Comparison of ENCODE assay signal across 9 cellular contexts in the genomic region with DNA sequence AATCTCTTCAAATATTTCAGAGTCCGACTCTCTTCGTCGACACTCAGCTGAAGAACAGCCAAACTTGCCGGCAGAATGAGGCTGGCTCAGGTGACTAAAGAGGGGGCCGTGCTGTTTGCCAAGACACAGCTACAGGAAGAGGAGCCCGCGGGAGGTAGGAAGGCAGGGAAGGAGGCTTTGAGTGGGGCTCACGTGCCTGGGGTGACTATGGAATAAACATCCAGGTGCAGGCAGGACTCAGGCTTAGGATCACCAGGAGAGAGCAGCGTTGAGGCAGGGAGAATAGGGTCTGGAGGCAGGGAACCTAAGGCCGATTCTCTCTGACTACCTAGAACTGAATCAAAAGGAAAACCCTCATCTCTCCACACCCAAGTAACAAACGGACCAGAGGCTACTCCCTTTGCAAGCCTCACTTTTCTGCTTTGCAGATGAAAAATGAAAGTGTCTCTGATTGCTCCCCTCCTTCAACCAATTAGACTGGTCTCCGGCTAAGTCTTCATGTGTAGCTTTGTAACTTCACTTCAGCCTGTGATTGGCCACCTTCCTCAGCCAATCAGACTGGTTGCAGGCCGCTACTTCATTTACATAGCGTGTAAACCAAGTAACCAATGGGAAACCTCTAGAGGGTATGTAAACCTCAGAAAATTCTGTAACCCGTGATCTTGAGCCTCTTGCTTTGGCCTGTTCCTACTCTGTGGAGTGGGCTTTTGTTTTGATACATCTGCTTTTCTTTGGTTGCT. TPM values are rescaled to one million over a fixed set of nuclear protein-coding genes. Genes with fewer than 3 reads are reported as not detected.
DNase-seq lines count a peak whose midpoint lies in the region; ATAC-seq and TF ChIP-seq lines count a peak whose summit lies in the region.
"Had no signal": no experiment of that assay in that cellular context is flagged by ENCODE, and none has a peak within 500 bp of the region (broad histone marks: within the 10 kb centered on the region; RNA-seq: fewer than 3 reads in every experiment).

No MANE protein-coding gene starts in this region.

- DNase-seq in AG10803 (ENCODE audit: low read depth), result peak; percentile 60
- DNase-seq in NCI-H69 (lab: John Stamatoyannopoulos, UW), result peak; percentile 81
- DNase-seq in fibroblast of villous mesenchyme (ENCODE audit: low read depth), result peak; percentile 83
- DNase-seq in GDM1 (lab: John Stamatoyannopoulos, UW), result no peak
- no peak for DNase-seq in NCI-H524 treated with DMSO at 0.1 percent for 48 hours (lab: John Stamatoyannopoulos, UW)
- no peak for DNase-seq in transverse colon

- H3K27me3 ChIP-seq in transverse colon, result no peaks in the 10 kb centered on the region

- no peak overlapping the region for H3K27ac ChIP-seq in transverse colon
- H3K27ac ChIP-seq: epithelial cell of prostate had no signal

- no peaks in the 10 kb centered on the region for H3K9me3 ChIP-seq in transverse colon

- in situ Hi-C loops in transverse colon (cut with MboI; ENCODE audit: low pct_ligation_motif_present in 1 of 4, low pct_unique_long_range_greater_than_20kb in 1 of 4, low sequenced_read_pairs in 3 of 4), result no loop called here

- TF ChIP-seq CTCF in AG10803 (conservative IDR thresholded peaks at IDR 0.05; ENCODE audit: low read length) (no peak), fibroblast of villous mesenchyme (IDR thresholded peaks at IDR 0.05; ENCODE audit: insufficient read depth, low read depth, low read length) (peak; percentile 11), transverse colon (IDR thresholded peaks at IDR 0.05) (no peak)

- TF ChIP-seq EP300 in transverse colon (IDR thresholded peaks at IDR 0.05; ENCODE audit: low read depth), result no peak

- H3K4me1 ChIP-seq in transverse colon, result peaks cover 13 to 20% (median 15%) of the 10 kb centered on the region in 4 donors

- WGBS in transverse colon (ENCODE audit: low coverage in 1 of 2), 2 donors, result 51 to 59% methylated on average over 3 to 15 of the region's 15 CpGs

- ATAC-seq in GM18867 (IDR thresholded peaks at IDR 0.05; ENCODE audit: unreplicated experiment), result peak; percentile 72
- ATAC-seq in HG02623 (IDR thresholded peaks at IDR 0.05; ENCODE audit: unreplicated experiment), result no peak

- intact Hi-C loops in transverse colon (cut with DNase I; ENCODE audit: low total_unique reads), result no loop called here

- no peaks in the 10 kb centered on the region for H3K36me3 ChIP-seq in transverse colon

- peak overlapping the region; percentile 7; the same call in 1 of the 2 replicates for H3K4me3 ChIP-seq in AG10803 (ENCODE audit: low read length)
- no peak overlapping the region for H3K4me3 ChIP-seq in fibroblast of villous mesenchyme (ENCODE audit: low read depth, low read length)
- H3K4me3 ChIP-seq in transverse colon, result no peak overlapping the region

- no peak for TF ChIP-seq POLR2A in transverse colon (IDR thresholded peaks at IDR 0.05)

RNA-seq across cellular contexts. Expression of a gene that starts 19.7 kb away (rescaled TPM):
- total RNA-seq in fibroblast of villous mesenchyme (48.4 and 53.5 TPM in 2 replicates), transverse colon (10 to 100 TPM in 3 of 4 donors, 1 to 10 TPM in 1; 9.7 to 36.8 (median 27.6) TPM)

Comparison
In these comparisons a context has a peak if more than half of its experiments do, and no peak if none do; other contexts are left out.
1. DNase-seq: peak in AG10803 (single experiment), NCI-H69 (single experiment) and fibroblast of villous mesenchyme (single experiment); none in GDM1 (single experiment), NCI-H524 treated with DMSO at 0.1 percent for 48 hours (single experiment) and transverse colon (single experiment).